In genomic region chr6:36827261-36828079, GRCh38 we compare ENCODE assay signal across 8 cellular contexts. TPM values are rescaled to one million over a fixed set of nuclear protein-coding genes. Genes with fewer than 3 reads are reported as not detected.
DNase-seq lines count a peak whose midpoint lies in the region; ATAC-seq and TF ChIP-seq lines count a peak whose summit lies in the region.

No MANE protein-coding gene starts in this region.

- H3K79me2 ChIP-seq in PC-3 (ENCODE audit: low read length) = no peaks in the 10 kb centered on the region

- no peak for TF ChIP-seq CTCF in PC-3 (conservative IDR thresholded peaks at IDR 0.05; ENCODE audit: low read depth, low read length)
- no peak for TF ChIP-seq CTCF in dorsolateral prefrontal cortex (IDR thresholded peaks at IDR 0.05 in 54 of 56, conservative IDR thresholded peaks at IDR 0.05 in 2 of 56; ENCODE audit: low read depth in 1 of 56, partially characterized antibody in 56 of 56)
- no peak for TF ChIP-seq CTCF in neural crest cell (conservative IDR thresholded peaks at IDR 0.05)
- no peak for TF ChIP-seq CTCF in coronary artery (IDR thresholded peaks at IDR 0.05)

- peak overlapping the region; percentile 38 for H3K4me3 Mint-ChIP-seq in neural crest cell

- no peaks in the 10 kb centered on the region for H3F3A ChIP-seq in PC-3 (ENCODE audit: low read length, unreplicated experiment)

- no peaks in the 10 kb centered on the region for H3K9me3 Mint-ChIP-seq in neural crest cell

- peaks cover 11% of the 10 kb centered on the region for H3K4me1 ChIP-seq in PC-3 (ENCODE audit: insufficient read depth, low read length)

- CTCF ChIA-PET in PC-3 (lab: Charles Lee) = no interaction called here

- POLR2A ChIA-PET in PC-3 (lab: Charles Lee; ENCODE audit: unreplicated experiment) = no interaction called here

- H3K9me3 ChIP-seq in PC-3 (ENCODE audit: low read length) = no peaks in the 10 kb centered on the region

- BruUV-seq in PC-3 (replicated peaks; lab: Mats Ljungman, UMichigan) = no TSS peak

- H3K4me2 ChIP-seq in PC-3 (ENCODE audit: low read length) = peak overlapping the region; percentile 9

- H3K4me1 Mint-ChIP-seq in neural crest cell = peaks cover 50% of the 10 kb centered on the region

- DNase-seq in DMS79 (lab: John Stamatoyannopoulos, UW) (peak; percentile 79), PC-3 (peak; percentile 80), dorsolateral prefrontal cortex (no peak), neural crest cell (ENCODE audit: low read depth, low spot score) (no peak), 8988T (no peak), coronary artery (ENCODE audit: low spot score) (no peak)

- no peak overlapping the region for H2AFZ ChIP-seq in PC-3 (ENCODE audit: low read length)

- peak overlapping the region; percentile 94 for H3K27ac Mint-ChIP-seq in neural crest cell (ENCODE audit: unreplicated experiment)

- no peaks in the 10 kb centered on the region for H4K20me1 ChIP-seq in PC-3 (ENCODE audit: low read length)

- intact Hi-C loops in PC-3 (cut with micrococcal nuclease) = no loop called here
- intact Hi-C loops in dorsolateral prefrontal cortex (cut with DNase I) = no loop called here

- H3K9me2 ChIP-seq in PC-3 (replicated peaks; ENCODE audit: low read length) = no peaks in the 10 kb centered on the region

- ATAC-seq in PC-3 = peak; percentile 54
- ATAC-seq in GM19351 (IDR thresholded peaks at IDR 0.05; ENCODE audit: unreplicated experiment) = no peak
- no peak for ATAC-seq in HG02884 (IDR thresholded peaks at IDR 0.05; ENCODE audit: unreplicated experiment)

- H3K4me3 ChIP-seq in PC-3 (ENCODE audit: low read length) = no peak overlapping the region
- peak overlapping the region in 1 of 59 donors; percentile 10 for H3K4me3 ChIP-seq in dorsolateral prefrontal cortex
- no peak overlapping the region for H3K4me3 ChIP-seq in coronary artery

- H3K36me3 ChIP-seq in PC-3 (ENCODE audit: low read depth, low read length) = no peaks in the 10 kb centered on the region

- H3K36me3 Mint-ChIP-seq in neural crest cell (ENCODE audit: low read depth) = no peaks in the 10 kb centered on the region

- no peak overlapping the region for H3K9ac ChIP-seq in PC-3 (ENCODE audit: low read length)

- H3K27ac ChIP-seq in PC-3 (ENCODE audit: low read length) (no peak overlapping the region), dorsolateral prefrontal cortex (peak overlapping the region in 31 of 59 donors; percentile 1 to 69 (median 34)), coronary artery (peak overlapping the region in 1 of 2 donors; percentile 75)

- no peaks in the 10 kb centered on the region for H3K27me3 Mint-ChIP-seq in neural crest cell (ENCODE audit: low read depth)

- H3K27me3 ChIP-seq in PC-3 (ENCODE audit: low read length) (no peaks in the 10 kb centered on the region), dorsolateral prefrontal cortex (no peaks in the 10 kb centered on the region)

RNA-seq across cellular contexts. Expression of gene CPNE5, which starts 11.8 kb away (rescaled TPM):
- total RNA-seq in PC-3 (2014; rRNA removed) (0.29 TPM in 1 of 2 replicates, not detected in the other), dorsolateral prefrontal cortex (100 to 1,000 TPM in 69 of 120 experiments, 10 to 100 TPM in 51; 48.5 to 145 (median 105) TPM), neural crest cell (0.54 and 1.0 TPM in 2 replicates)

RNA-seq across cellular contexts. Expression of gene PPIL1, which starts 47.1 kb away (rescaled TPM):
- total RNA-seq in PC-3 (2014; rRNA removed) = 37.3 and 39.9 TPM in 2 replicates
- 10 to 100 TPM; 14.7 to 37.9 (median 25.3) TPM for total RNA-seq in dorsolateral prefrontal cortex
- total RNA-seq in neural crest cell = 82.8 and 84.9 TPM in 2 replicates

RNA-seq across cellular contexts. Expression of gene C6orf89, which starts 58.3 kb away (rescaled TPM):
- 23.2 and 27.8 TPM in 2 replicates for total RNA-seq in PC-3 (2014; rRNA removed)
- 10 to 100 TPM; 52.9 to 88.0 (median 72.2) TPM for total RNA-seq in dorsolateral prefrontal cortex
- total RNA-seq in neural crest cell = 29.0 and 32.3 TPM in 2 replicates

Comparison
In these comparisons a context has a peak if more than half of its experiments do, and no peak if none do; other contexts are left out.
1. DNase-seq: peak in DMS79 (single experiment) and PC-3 (single experiment); none in dorsolateral prefrontal cortex (0 of 10), neural crest cell (single experiment), 8988T (single experiment) and coronary artery (single experiment).
2. RNA of gene CPNE5, which starts 11.8 kb away (total RNA-seq): 48.5 to 145 TPM in dorsolateral prefrontal cortex; 0.54 to 1.0 TPM in neural crest cell and 0.29 TPM in PC-3; every median in the first group is over 10 times any median in the second.